1 cellular context compared by ENCODE assay signal in the genomic region with DNA sequence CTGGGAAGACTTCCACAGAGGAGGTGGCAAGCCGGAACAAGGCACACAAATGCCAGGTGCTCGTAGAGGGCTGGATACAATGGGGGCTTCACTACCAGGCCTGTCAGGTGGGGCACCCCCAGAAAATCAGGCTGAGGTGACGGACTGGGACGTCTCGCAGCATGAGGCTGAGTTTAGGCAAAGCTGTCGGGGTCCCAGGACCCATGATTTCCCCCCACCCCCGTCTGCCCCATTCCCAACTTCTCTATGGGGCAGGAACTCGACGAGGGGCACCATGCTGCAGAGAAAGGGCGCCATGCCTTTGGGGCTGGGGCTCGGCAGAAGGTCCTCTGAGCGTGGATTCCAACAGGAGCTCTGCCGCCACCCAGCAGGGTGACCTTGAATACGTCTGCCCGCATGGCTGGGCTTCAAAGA.
TF ChIP-seq lines count a peak whose summit lies in the region.

No MANE protein-coding gene starts in this region.

TF ChIP-seq in GM12878, 131 proteins besides CTCF, POLR2A, EP300 and RAD21 (continued from another document):
- no peak for TF ChIP-seq TBL1XR1 (IDR thresholded peaks at IDR 0.05; ENCODE audit: low read depth, low read length)
- TF ChIP-seq USF2 (IDR thresholded peaks at IDR 0.05; ENCODE audit: borderline replicate concordance, low read depth, low read length), result no peak
- no peak for TF ChIP-seq BMI1 (IDR thresholded peaks at IDR 0.05; ENCODE audit: borderline replicate concordance)
- no peak for TF ChIP-seq MYB (IDR thresholded peaks at IDR 0.05; ENCODE audit: borderline replicate concordance, low read depth, low read length)
- TF ChIP-seq TARDBP (IDR thresholded peaks at IDR 0.05; ENCODE audit: borderline replicate concordance), result no peak
- TF ChIP-seq HCFC1 (IDR thresholded peaks at IDR 0.05; ENCODE audit: low read length), result no peak
- TF ChIP-seq SMAD1 (IDR thresholded peaks at IDR 0.05; ENCODE audit: low read depth, partially characterized antibody), result no peak
